ENCODE assay signal across 23 cellular contexts in genomic region chr13:72412481-72412880, GRCh38.
DNase-seq lines count a peak whose midpoint lies in the region; ATAC-seq, FAIRE-seq and TF ChIP-seq lines count a peak whose summit lies in the region.
"Had no signal": no experiment of that assay in that cellular context is flagged by ENCODE, and none has a peak within 500 bp of the region (broad histone marks: within the 10 kb centered on the region; RNA-seq: fewer than 3 reads in every experiment).

No MANE protein-coding gene starts in this region.

- CTCF ChIA-PET in HepG2 (lab: Yijun Ruan, JAX; ENCODE audit: low intra/inter-chr PET ratio, low total read pairs): no interaction called here

- H3K14ac ChIP-seq in neuronal stem cell (ENCODE audit: low read length): no peak overlapping the region

- no peaks in the 10 kb centered on the region for H3K36me3 ChIP-seq in HepG2 (replicated peaks in 1 of 2; ENCODE audit: control insufficient read depth in 1 of 2, insufficient read depth in 2 of 2, low read length in 2 of 2)
- no peaks in the 10 kb centered on the region for H3K36me3 ChIP-seq in right lobe of liver
- no peaks in the 10 kb centered on the region for H3K36me3 ChIP-seq in neuronal stem cell (replicated peaks in 1 of 2; ENCODE audit: control insufficient read depth in 2 of 2, insufficient read depth in 2 of 2, low read length in 2 of 2)
- H3K36me3 ChIP-seq: BLaER1 treated with 17β-estradiol and CSF1 and Interleukin-3, amounts not matched to agents 10 nM and 100 nM had no signal

- WGBS in HepG2 (ENCODE audit: low lambda C conversion rate): 0% methylated on average over 2 of the region's 2 CpGs
- WGBS in right lobe of liver (ENCODE audit: insufficient coverage, low coverage, low lambda C conversion rate, missing lambda C conversion rate): 16% methylated on average over 2 of the region's 2 CpGs
- no CpG with 5 or more reads among the region's 2 CpGs for WGBS in neuronal stem cell (ENCODE audit: extremely low coverage in 2 of 2, insufficient read length in 2 of 2, insufficient replicate concordance in 1 of 2), 2 donors

- no peak overlapping the region for H2BK120ac ChIP-seq in neuronal stem cell (ENCODE audit: low read depth, low read length)

- peak; percentile 6 for DNase-seq in left kidney (ENCODE audit: low read depth, low spot score)
- no peak for DNase-seq in HepG2 (ENCODE audit: low spot score)
- no peak for DNase-seq in right lobe of liver
- no peak for DNase-seq in cardiac septum (ENCODE audit: low spot score)
- no peak for DNase-seq in neuronal stem cell (ENCODE audit: low spot score)
- no peak for DNase-seq in AG08396 (ENCODE audit: low spot score)
- DNase-seq: 8988T; ACHN; AML-193; Caco-2; Calu3; CD4-positive, alpha-beta T cell; CD8-positive, alpha-beta T cell; DMS79 treated with DMSO at 0.1 percent for 48 hours; GF-D8 had no signal

- no peak overlapping the region for H2BK15ac ChIP-seq in neuronal stem cell (ENCODE audit: low read length)

- H4K20me1 ChIP-seq in HepG2 (ENCODE audit: insufficient read depth, low read length): no peaks in the 10 kb centered on the region
- H4K20me1 ChIP-seq: BLaER1 treated with 17β-estradiol and CSF1 and Interleukin-3, amounts not matched to agents 10 nM and 100 nM had no signal

- no peak for TF ChIP-seq EP300 in HepG2 (IDR thresholded peaks at IDR 0.05; ENCODE audit: low read depth in 2 of 2, low read length in 2 of 2)
- no peak for TF ChIP-seq EP300 in HepG2 (CRISPR knock-in tag; IDR thresholded peaks at IDR 0.05; ENCODE audit: borderline replicate concordance)

- TF ChIP-seq CTCF in HepG2 (CRISPR knock-in tag; IDR thresholded peaks at IDR 0.05): no peak
- TF ChIP-seq CTCF in right lobe of liver (IDR thresholded peaks at IDR 0.05): peak in 1 of 4 donors; percentile 5

- H3K9ac ChIP-seq in HepG2 (ENCODE audit: insufficient read depth, low read depth, low read length) (no peak overlapping the region), neuronal stem cell (ENCODE audit: low read depth, low read length, poor library complexity) (no peak overlapping the region)
- H3K9ac ChIP-seq: BLaER1 treated with 17β-estradiol and CSF1 and Interleukin-3, amounts not matched to agents 10 nM and 100 nM had no signal

- no peak for FAIRE-seq in HepG2 (lab: Jason Lieb, UNC)
- FAIRE-seq: A204.1, D721Med, G401.6, GM12891, GM19239 had no signal

- H3K18ac ChIP-seq in neuronal stem cell (ENCODE audit: low read length): no peak overlapping the region

- TF ChIP-seq RAD21 in HepG2 (CRISPR knock-in tag; IDR thresholded peaks at IDR 0.05): no peak

- in situ Hi-C loops in HepG2 (cut with HindIII; ENCODE audit: extremely low pct_ligation_motif_present, low pct_unique_long_range_greater_than_20kb): no loop called here

- no TSS peak for BruUV-seq in HepG2 (replicated peaks; lab: Mats Ljungman, UMichigan)

- H3K27ac ChIP-seq in HepG2 (ENCODE audit: extremely low read length, insufficient read depth, low read length): no peak overlapping the region
- H3K27ac ChIP-seq in right lobe of liver: no peak overlapping the region
- no peak overlapping the region for H3K27ac ChIP-seq in neuronal stem cell (replicated peaks; ENCODE audit: low read length)
- H3K27ac ChIP-seq: BLaER1 treated with 17β-estradiol and CSF1 and Interleukin-3, amounts not matched to agents 10 nM and 100 nM; C4-2B had no signal

- no peaks in the 10 kb centered on the region for H3K27me3 ChIP-seq in HepG2 (ENCODE audit: control insufficient read depth in 1 of 2, insufficient read depth in 2 of 2, low read length in 2 of 2)
- no peaks in the 10 kb centered on the region for H3K27me3 ChIP-seq in right lobe of liver
- no peaks in the 10 kb centered on the region for H3K27me3 ChIP-seq in neuronal stem cell (ENCODE audit: control insufficient read depth in 3 of 3, insufficient read depth in 3 of 3, low read depth in 1 of 3, low read length in 3 of 3)
- H3K27me3 ChIP-seq: BLaER1 treated with 17β-estradiol and CSF1 and Interleukin-3, amounts not matched to agents 10 nM and 100 nM had no signal

- no peak overlapping the region for H3K23ac ChIP-seq in neuronal stem cell (ENCODE audit: low read depth, low read length, poor library complexity)

- no peak overlapping the region for H3K4ac ChIP-seq in neuronal stem cell (ENCODE audit: low read length)

- POLR2A ChIA-PET in HepG2 (lab: Yijun Ruan, JAX): no interaction called here

- no peak overlapping the region for H4K8ac ChIP-seq in neuronal stem cell (ENCODE audit: low read depth, low read length)

- no peak overlapping the region for H2AFZ ChIP-seq in HepG2 (ENCODE audit: low read length)
- H2AFZ ChIP-seq in neuronal stem cell (ENCODE audit: low read length): no peak overlapping the region

- H3K9me3 ChIP-seq in HepG2 (ENCODE audit: low read length): no peaks in the 10 kb centered on the region
- H3K9me3 ChIP-seq in right lobe of liver: no peaks in the 10 kb centered on the region
- no peaks in the 10 kb centered on the region for H3K9me3 ChIP-seq in neuronal stem cell (replicated peaks in 1 of 2; ENCODE audit: control insufficient read depth in 2 of 2, insufficient read depth in 1 of 2, low read depth in 1 of 2, low read length in 2 of 2)
- H3K9me3 ChIP-seq: BLaER1 treated with 17β-estradiol and CSF1 and Interleukin-3, amounts not matched to agents 10 nM and 100 nM; Caco-2 had no signal

- H3K4me3 ChIP-seq in HepG2 (replicated peaks in 1 of 3; ENCODE audit: insufficient read depth in 1 of 3, low read depth in 2 of 3, low read length in 3 of 3) (no peak overlapping the region), right lobe of liver (no peak overlapping the region), neuronal stem cell (ENCODE audit: low read length in 2 of 2) (no peak overlapping the region)
- H3K4me3 ChIP-seq: BLaER1 treated with 17β-estradiol and CSF1 and Interleukin-3, amounts not matched to agents 10 nM and 100 nM had no signal

- no peak overlapping the region for H2BK12ac ChIP-seq in neuronal stem cell (ENCODE audit: low read length)

- no peaks in the 10 kb centered on the region for H3K79me1 ChIP-seq in neuronal stem cell (ENCODE audit: low read depth, low read length)

- TF ChIP-seq POLR2A in HepG2 (IDR thresholded peaks at IDR 0.05; ENCODE audit: insufficient read depth in 1 of 2, low read depth in 2 of 2, low read length in 2 of 2): no peak
- TF ChIP-seq POLR2A in right lobe of liver (IDR thresholded peaks at IDR 0.05): no peak

- no peak overlapping the region for H4K91ac ChIP-seq in neuronal stem cell (ENCODE audit: low read depth, low read length, poor library complexity)

- H3K79me2 ChIP-seq in HepG2 (ENCODE audit: insufficient read depth, low read length): no peaks in the 10 kb centered on the region

- intact Hi-C loops in HepG2 (cut with micrococcal nuclease; ENCODE audit: unreplicated experiment) (no loop called here), right lobe of liver (cut with DNase I) (no loop called here), cardiac septum (cut with DNase I) (no loop called here)

- ATAC-seq in HepG2 (no peak; the same call in 2 of the 3 replicates), right lobe of liver (peak; percentile 16 to 82 (median 71)), GM19397 (IDR thresholded peaks at IDR 0.05; ENCODE audit: unreplicated experiment) (no peak)
- ATAC-seq: CD8-positive, alpha-beta T cell had no signal

- H2BK5ac ChIP-seq in neuronal stem cell (ENCODE audit: low read length): no peak overlapping the region

- no peak overlapping the region for H3K4me2 ChIP-seq in HepG2 (ENCODE audit: low read depth, low read length)
- H3K4me2 ChIP-seq in neuronal stem cell (ENCODE audit: insufficient read depth, low read length, poor library complexity, severe bottlenecking): no peak overlapping the region
- H3K4me2 ChIP-seq: BLaER1 treated with 17β-estradiol and CSF1 and Interleukin-3, amounts not matched to agents 10 nM and 100 nM had no signal

- no peaks in the 10 kb centered on the region for H3K4me1 ChIP-seq in HepG2 (ENCODE audit: insufficient read depth, low read length)
- no peaks in the 10 kb centered on the region for H3K4me1 ChIP-seq in right lobe of liver
- H3K4me1 ChIP-seq in neuronal stem cell (ENCODE audit: control insufficient read depth in 2 of 2, insufficient read depth in 1 of 2, low read depth in 1 of 2, low read length in 2 of 2): no peaks in the 10 kb centered on the region
- H3K4me1 ChIP-seq: BLaER1 treated with 17β-estradiol and CSF1 and Interleukin-3, amounts not matched to agents 10 nM and 100 nM; Caco-2 had no signal

- H2AK5ac ChIP-seq in neuronal stem cell (ENCODE audit: low read depth, low read length): no peak overlapping the region

TF ChIP-seq in HepG2, 621 proteins besides CTCF, POLR2A, EP300 and RAD21 (continues in another document):
- TF ChIP-seq SOX13 (IDR thresholded peaks at IDR 0.05) (no peak), SOX13 (CRISPR knock-in tag; conservative IDR thresholded peaks at IDR 0.05 in 1 of 2, IDR thresholded peaks at IDR 0.05 in 1 of 2) (0 out of 4 replicates have a peak, but pooled peaks of 1 of the 2 experiments have one; percentile 23), CEBPB (IDR thresholded peaks at IDR 0.05; ENCODE audit: borderline replicate concordance, low read depth, low read length) (peak; percentile 80), ELF1 (CRISPR knock-in tag; IDR thresholded peaks at IDR 0.05) (no peak), ZNF124 (CRISPR knock-in tag; IDR thresholded peaks at IDR 0.05) (no peak), PITX1 (CRISPR knock-in tag; IDR thresholded peaks at IDR 0.05) (no peak), ZNF777 (CRISPR knock-in tag; IDR thresholded peaks at IDR 0.05) (no peak), JUND (CRISPR knock-in tag; IDR thresholded peaks at IDR 0.05) (no peak)

Comparison
In these comparisons a context has a peak if more than half of its experiments do, and no peak if none do; other contexts are left out.
1. ATAC-seq: peak in right lobe of liver (4 of 4); none in HepG2 (single experiment) and GM19397 (single experiment).